Comparison of ENCODE assay signal across 10 cellular contexts in the genomic region with DNA sequence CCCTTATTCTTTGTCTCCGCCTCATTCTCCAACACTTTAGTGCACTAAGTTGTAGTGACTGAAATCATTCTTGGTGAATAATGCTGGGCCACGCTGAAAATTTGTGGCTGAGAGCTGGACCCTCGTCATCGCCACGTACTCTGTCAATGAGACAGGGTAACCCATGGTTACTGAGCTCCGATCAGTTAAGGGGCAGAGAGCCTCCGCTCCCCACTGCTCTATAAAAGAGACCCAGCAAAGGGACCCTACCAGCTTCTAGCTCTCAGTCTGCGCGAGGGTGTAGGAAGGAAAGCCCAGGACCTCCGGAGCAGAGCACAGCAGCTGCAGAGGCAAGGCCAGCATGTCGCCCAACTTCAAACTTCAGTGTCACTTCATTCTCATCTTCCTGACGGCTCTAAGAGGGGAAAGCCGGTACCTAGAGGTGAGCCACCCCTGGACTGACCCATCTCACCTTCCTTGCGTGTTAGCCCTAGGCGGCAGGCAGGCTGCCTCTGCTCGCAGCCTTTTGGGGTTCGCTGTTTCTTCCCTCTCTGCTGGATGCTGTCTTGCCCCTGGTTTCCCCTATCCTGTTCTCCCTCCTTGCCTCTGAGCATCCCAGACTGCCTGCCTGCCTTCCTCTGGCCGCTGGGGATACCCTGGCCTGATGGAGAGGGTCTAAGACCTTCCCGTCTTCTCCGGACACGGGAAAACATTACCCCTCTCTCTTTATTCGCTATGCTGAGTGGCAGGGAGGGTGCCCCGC. TPM values are rescaled to one million over a fixed set of nuclear protein-coding genes. Genes with fewer than 3 reads are reported as not detected.
DNase-seq lines count a peak whose midpoint lies in the region; ATAC-seq and TF ChIP-seq lines count a peak whose summit lies in the region.
"Had no signal": no experiment of that assay in that cellular context is flagged by ENCODE, and none has a peak within 500 bp of the region (broad histone marks: within the 10 kb centered on the region; RNA-seq: fewer than 3 reads in every experiment).

A gene with protein sequence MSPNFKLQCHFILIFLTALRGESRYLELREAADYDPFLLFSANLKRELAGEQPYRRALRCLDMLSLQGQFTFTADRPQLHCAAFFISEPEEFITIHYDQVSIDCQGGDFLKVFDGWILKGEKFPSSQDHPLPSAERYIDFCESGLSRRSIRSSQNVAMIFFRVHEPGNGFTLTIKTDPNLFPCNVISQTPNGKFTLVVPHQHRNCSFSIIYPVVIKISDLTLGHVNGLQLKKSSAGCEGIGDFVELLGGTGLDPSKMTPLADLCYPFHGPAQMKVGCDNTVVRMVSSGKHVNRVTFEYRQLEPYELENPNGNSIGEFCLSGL (plus strand): TSS at position 251 of the 742 bp plus-strand sequence. CDS start 90 bp downstream, at position 341.

- H3K9me3 Mint-ChIP-seq in activated T-helper 17 cell treated with anti-CD3 and anti-CD28 coated beads, Interleukin-2, amount 50 U/mL, for 72 hours = no peaks in the 10 kb centered on the region

- no peak within 1 kb of the TSS for H3K9ac ChIP-seq in parathyroid adenoma

- no peaks in the 10 kb centered on the region for H3K36me3 ChIP-seq in BJ (ENCODE audit: control insufficient read depth, insufficient read depth, low read length)
- no peaks in the 10 kb centered on the region for H3K36me3 ChIP-seq in Peyer's patch
- no peaks in the 10 kb centered on the region for H3K36me3 ChIP-seq in gastroesophageal sphincter
- no peaks in the 10 kb centered on the region for H3K36me3 ChIP-seq in parathyroid adenoma (ENCODE audit: control insufficient read depth, insufficient read depth, low read length)

- H3K4me1 Mint-ChIP-seq in activated T-helper 17 cell treated with anti-CD3 and anti-CD28 coated beads, Interleukin-2, amount 50 U/mL, for 72 hours = no peaks in the 10 kb centered on the region

- CTCF ChIA-PET in BJ (lab: Yijun Ruan, JAX) (no interaction called here), HEK293T (lab: Yijun Ruan, JAX) (no interaction called here)

- peaks cover 42% of the 10 kb centered on the region for H3K27me3 Mint-ChIP-seq in activated T-helper 17 cell treated with anti-CD3 and anti-CD28 coated beads, Interleukin-2, amount 50 U/mL, for 72 hours

- TF ChIP-seq CTCF in BJ (IDR thresholded peaks at IDR 0.05; ENCODE audit: insufficient read depth, low read depth, low read length) (no peak), Peyer's patch (IDR thresholded peaks at IDR 0.05) (no peak), gastroesophageal sphincter (IDR thresholded peaks at IDR 0.05) (no peak), parathyroid adenoma (IDR thresholded peaks at IDR 0.05) (no peak)

- POLR2A ChIA-PET in BJ (lab: Charles Lee) = no interaction called here
- POLR2A ChIA-PET in HEK293T (lab: Yijun Ruan, JAX) = interaction anchor here (1.0 kb wide), 1 partner anchor 10 kb away, joined by 3 read pairs; no protein-coding TSS in a partner anchor

- H3K27ac ChIP-seq in Peyer's patch (no peak within 1 kb of the TSS), gastroesophageal sphincter (peak within 1 kb of the TSS in 2 of 4 donors; percentile 18 to 19), parathyroid adenoma (no peak within 1 kb of the TSS)

- H3K4me3 ChIP-seq in BJ (ENCODE audit: low read depth, low read length) = peak within 1 kb of the TSS; percentile 16
- H3K4me3 ChIP-seq in Peyer's patch = peak within 1 kb of the TSS in 3 of 4 donors; percentile 6 to 41 (median 29)
- peak within 1 kb of the TSS; percentile 4 to 50 for H3K4me3 ChIP-seq in gastroesophageal sphincter
- peak within 1 kb of the TSS; percentile 33 for H3K4me3 ChIP-seq in parathyroid adenoma (ENCODE audit: low read depth, low read length)

- 5 to 21% methylated on average over 8 to 10 of the region's 23 CpGs for WGBS in gastroesophageal sphincter (ENCODE audit: low coverage in 1 of 2), 2 donors

- no peak within 1 kb of the TSS for H3K4me3 Mint-ChIP-seq in activated T-helper 17 cell treated with anti-CD3 and anti-CD28 coated beads, Interleukin-2, amount 50 U/mL, for 72 hours

- peak within 1 kb of the TSS; percentile 36 for H3K4me2 ChIP-seq in parathyroid adenoma (ENCODE audit: low read length)

- H3K4me1 ChIP-seq in Peyer's patch (peaks cover 0 to 6% (median 0%) of the 10 kb centered on the region in 4 donors), gastroesophageal sphincter (peaks cover 0 to 13% (median 0%) of the 10 kb centered on the region in 3 donors), parathyroid adenoma (no peaks in the 10 kb centered on the region)

- H3K9me3 ChIP-seq in Peyer's patch (no peaks in the 10 kb centered on the region), gastroesophageal sphincter (no peaks in the 10 kb centered on the region), parathyroid adenoma (ENCODE audit: control insufficient read depth, low read length) (no peaks in the 10 kb centered on the region)

- no peaks in the 10 kb centered on the region for H3K79me2 ChIP-seq in parathyroid adenoma

- no peak within 1 kb of the TSS for H3K27ac Mint-ChIP-seq in activated T-helper 17 cell treated with anti-CD3 and anti-CD28 coated beads, Interleukin-2, amount 50 U/mL, for 72 hours

- ATAC-seq in gastroesophageal sphincter (no peak), GM21367 (IDR thresholded peaks at IDR 0.05; ENCODE audit: unreplicated experiment) (no peak)
- ATAC-seq in activated T-helper 17 cell treated with anti-CD3 and anti-CD28 coated beads, Interleukin-2, amount 50 U/mL, for 72 hours (replicated peaks) = no peak

- H3K27me3 ChIP-seq in BJ (ENCODE audit: control insufficient read depth, insufficient read depth, low read length) (peaks cover 14% of the 10 kb centered on the region), Peyer's patch (peaks cover 0 to 10% of the 10 kb centered on the region in 2 donors), gastroesophageal sphincter (peaks cover 43% of the 10 kb centered on the region), parathyroid adenoma (ENCODE audit: control insufficient read depth, insufficient read depth, low read length) (no peaks in the 10 kb centered on the region)

- H2AFZ ChIP-seq in parathyroid adenoma = peak within 1 kb of the TSS; percentile 40

- H3K36me3 Mint-ChIP-seq in activated T-helper 17 cell treated with anti-CD3 and anti-CD28 coated beads, Interleukin-2, amount 50 U/mL, for 72 hours (ENCODE audit: low read depth) = no peaks in the 10 kb centered on the region

- no peak for TF ChIP-seq EP300 in gastroesophageal sphincter (IDR thresholded peaks at IDR 0.05)

- DNase-seq in BJ (ENCODE audit: low read depth) (no peak), Peyer's patch (no peak), HK-2 (ENCODE audit: unreplicated experiment) (no peak), HEK293T (ENCODE audit: extremely low spot score) (no peak)
- DNase-seq: activated gamma-delta T cell, NCI-H1105 treated with DMSO at 0.1 percent for 48 hours had no signal

- no peak for TF ChIP-seq POLR2A in Peyer's patch (IDR thresholded peaks at IDR 0.05)
- TF ChIP-seq POLR2A in gastroesophageal sphincter (IDR thresholded peaks at IDR 0.05) = no peak

TF ChIP-seq in HEK293T, 16 proteins besides CTCF, POLR2A, EP300 and RAD21:
- TF ChIP-seq CTBP1 (IDR thresholded peaks at IDR 0.05; ENCODE audit: borderline replicate concordance) = no peak
- no peak for TF ChIP-seq LEF1 (IDR thresholded peaks at IDR 0.05; ENCODE audit: borderline replicate concordance)
- TF ChIP-seq ZNF384 (IDR thresholded peaks at IDR 0.05) = no peak
- TF ChIP-seq ARNT (IDR thresholded peaks at IDR 0.05) = no peak
- no peak for TF ChIP-seq SP1 (IDR thresholded peaks at IDR 0.05)

RNA-seq across cellular contexts. Expression of the gene that starts here (rescaled TPM):
- 0.05 TPM in 1 of 2 replicates, not detected in the other for polyA plus RNA-seq in BJ (2011; rRNA removed)
- polyA minus RNA-seq in BJ (2011; rRNA and poly(A)+ RNA removed) = not detected in 2 replicates
- total RNA-seq in Peyer's patch (1 to 10 TPM in 2 of 4 donors, not detected in 2; 3.9 to 8.3 TPM), gastroesophageal sphincter (1 to 10 TPM in 3 of 4 donors, not detected in 1; 1.7 to 4.0 (median 2.3) TPM)
- total RNA-seq in activated T-helper 17 cell treated with anti-CD3 and anti-CD28 coated beads, Interleukin-2, amount 50 U/mL, for 72 hours = under 1 TPM; 0.19 to 0.66 TPM
